11 cellular contexts compared by ENCODE assay signal in the genomic region with DNA sequence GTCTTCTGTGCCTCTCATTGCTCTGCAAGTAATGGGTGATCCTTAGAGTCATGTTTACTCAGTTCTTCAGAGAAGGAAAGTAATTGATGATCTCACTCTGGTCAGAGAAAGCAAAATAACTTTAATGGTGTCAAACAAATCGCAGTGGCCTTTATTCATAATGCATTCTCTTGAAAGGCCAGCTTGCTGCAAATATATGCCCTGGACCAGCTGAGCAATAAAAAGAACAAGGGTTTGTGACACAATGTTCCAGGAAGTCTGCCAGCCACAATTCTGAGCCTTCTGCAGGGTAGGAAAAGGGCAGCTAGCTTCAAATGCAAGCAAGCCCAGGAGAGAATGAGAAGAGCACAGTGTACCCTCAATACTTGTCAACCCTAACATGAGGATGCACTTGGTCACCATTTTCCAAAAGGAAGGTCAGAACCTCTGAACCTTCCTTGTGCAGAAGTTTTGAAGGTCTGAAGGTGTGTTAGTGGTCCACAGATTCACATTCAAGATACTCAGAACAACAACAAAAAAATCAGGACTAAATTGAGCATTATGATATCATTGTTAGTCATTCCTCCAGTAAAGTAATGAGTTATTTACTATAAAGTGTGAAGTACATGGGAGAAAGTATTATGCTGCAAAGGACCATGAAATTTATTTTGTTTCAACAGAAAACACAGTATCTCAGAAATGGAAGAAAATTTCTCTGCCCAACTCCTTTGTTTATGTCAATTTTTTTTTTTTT.
DNase-seq lines count a peak whose midpoint lies in the region; ATAC-seq and TF ChIP-seq lines count a peak whose summit lies in the region.
"Had no signal": no experiment of that assay in that cellular context is flagged by ENCODE, and none has a peak within 500 bp of the region (broad histone marks: within the 10 kb centered on the region; RNA-seq: fewer than 3 reads in every experiment).

No MANE protein-coding gene starts in this region.

- H3K27ac ChIP-seq in VCaP = peak overlapping the region; percentile 74
- H3K27ac ChIP-seq in WERI-Rb-1 = no peak overlapping the region

- TF ChIP-seq CTCF in VCaP (conservative IDR thresholded peaks at IDR 0.05) (no peak), WERI-Rb-1 (IDR thresholded peaks at IDR 0.05; ENCODE audit: low read depth, low read length) (no peak)

- ATAC-seq in Right ventricle myocardium superior (ENCODE audit: poor library complexity) (peak; percentile 93), HG03135 (IDR thresholded peaks at IDR 0.05; ENCODE audit: unreplicated experiment) (no peak)
- ATAC-seq: natural killer cell treated with Interleukin-12 subunit alpha and Interleukin-12 subunit beta and Interleukin-15 and Interleukin-18, amount 100 ng/mL, for 72 hours had no signal

- no peaks in the 10 kb centered on the region for H3K9me3 ChIP-seq in WERI-Rb-1 (ENCODE audit: severe bottlenecking)
- H3K9me3 ChIP-seq: Caco-2 had no signal

- H3K4me3 ChIP-seq in skeletal muscle cell (ENCODE audit: low read depth, low read length) (no peak overlapping the region), WERI-Rb-1 (ENCODE audit: low read depth, low read length) (no peak overlapping the region)

- intact Hi-C loops in Right ventricle myocardium superior (cut with DNase I) = no loop called here

- no peaks in the 10 kb centered on the region for H3K36me3 ChIP-seq in WERI-Rb-1

- no peaks in the 10 kb centered on the region for H3K27me3 ChIP-seq in WERI-Rb-1 (ENCODE audit: insufficient read depth, low read depth, severe bottlenecking)

- DNase-seq in EL = peak; percentile 85
- DNase-seq in Right ventricle myocardium superior = no peak
- DNase-seq in skeletal muscle cell (ENCODE audit: low read depth) = peak; percentile 59
- no peak for DNase-seq in D341Med (ENCODE audit: low spot score)
- no peak for DNase-seq in WERI-Rb-1
- DNase-seq in RKO (ENCODE audit: low spot score) = no peak
- DNase-seq: activated gamma-delta T cell, Caco-2 had no signal

Comparison
In these comparisons a context has a peak if more than half of its experiments do, and no peak if none do; other contexts are left out.
1. DNase-seq: peak in EL (single experiment) and skeletal muscle cell (single experiment); none in Right ventricle myocardium superior (single experiment), D341Med (single experiment), WERI-Rb-1 (single experiment) and RKO (single experiment).